Comparison of ENCODE assay signal across 1 cellular context in genomic region chr3:152296382-152296781, GRCh38.
TF ChIP-seq lines count a peak whose summit lies in the region.

No MANE protein-coding gene starts in this region.

TF ChIP-seq in GM12878, 131 proteins besides CTCF, POLR2A, EP300 and RAD21:
- TF ChIP-seq E2F4 (IDR thresholded peaks at IDR 0.05; ENCODE audit: low read depth, low read length) (no peak), HDAC6 (IDR thresholded peaks at IDR 0.05; ENCODE audit: unreplicated experiment) (no peak), MYB (IDR thresholded peaks at IDR 0.05; ENCODE audit: borderline replicate concordance, low read depth, low read length) (no peak), REST (IDR thresholded peaks at IDR 0.05; ENCODE audit: low read depth, low read length) (0 out of 2 replicates have a peak, but pooled peaks have one; percentile 26)
